Comparison of ENCODE assay signal across 32 cellular contexts in genomic region chr19:6626764-6627163, GRCh38. TPM values are rescaled to one million over a fixed set of nuclear protein-coding genes. Genes with fewer than 3 reads are reported as not detected.
"Had no signal": no experiment of that assay in that cellular context is flagged by ENCODE, and none has a peak within 500 bp of the region (broad histone marks: within the 10 kb centered on the region; RNA-seq: fewer than 3 reads in every experiment).

No MANE protein-coding gene starts in this region.

- H3K27ac ChIP-seq: adrenal gland, body of pancreas, breast epithelium, SJCRH30, SK-N-MC had no signal

- H3K4me3 ChIP-seq: adrenal gland, body of pancreas, breast epithelium, SJCRH30, SK-N-MC had no signal

- H3K36me3 ChIP-seq: adrenal gland, breast epithelium, SJCRH30 had no signal

- DNase-seq: activated CD4-positive, alpha-beta T cell treated with anti-CD3 and anti-CD28 coated beads for 36 hours; activated CD4-positive, alpha-beta T cell treated with anti-CD3 and anti-CD28 coated beads, Interleukin-2, amount 10 ng/mL, durations not matched to agents 7 days and 5 days; activated CD4-positive, alpha-beta T cell treated with anti-CD3 and anti-CD28 coated beads, Interleukin-2, amount 50 U/mL, for 48 hours; activated CD8-positive, alpha-beta memory T cell treated with anti-CD3 and anti-CD28 coated beads for 24 hours; activated CD8-positive, alpha-beta memory T cell treated with anti-CD3 and anti-CD28 coated beads, Interleukin-2, amount 10 ng/mL, durations not matched to agents 7 days and 5 days; activated CD8-positive, alpha-beta memory T cell treated with anti-CD3 and anti-CD28 coated beads, Interleukin-2, amount 50 U/mL, for 48 hours; activated effector memory CD4-positive, alpha-beta T cell treated with anti-CD3 and anti-CD28 coated beads, Interleukin-2, amount 50 U/mL, for 16 hours; activated naive CD4-positive, alpha-beta T cell; activated T-cell treated with anti-CD3 and anti-CD28 coated beads, Interleukin-2, amount 50 U/mL, for 72 hours; adrenal gland; body of pancreas; caudate nucleus; cerebellar nuclear complex; NCI-H1092 treated with DMSO at 0.1 percent for 48 hours; NCI-H1417 treated with DMSO at 0.1 percent for 48 hours; NCI-H187 treated with DMSO at 0.1 percent for 48 hours; NCI-H2081 treated with DMSO at 0.1 percent for 48 hours; NCI-H345; NCI-H524 treated with DMSO at 0.1 percent for 48 hours; NCI-H748 treated with DMSO at 0.1 percent for 48 hours; NK-92 treated with Interleukin-12 subunit alpha and Interleukin-12 subunit beta, amount 100 ng/mL, for 24 hours; Right ventricle myocardium superior; SJCRH30 had no signal

- FAIRE-seq: astrocyte, TTC549 had no signal

- H3K9me3 ChIP-seq: adrenal gland, body of pancreas, SJCRH30 had no signal

- H3K27me3 ChIP-seq: body of pancreas, breast epithelium, SJCRH30 had no signal

- ATAC-seq: activated CD4-positive, alpha-beta T cell treated with anti-CD3 and anti-CD28 coated beads for 36 hours; activated CD4-positive, CD25-positive, alpha-beta regulatory T cell treated with anti-CD3 and anti-CD28 coated beads, Interleukin-2, amount 50 U/mL, for 24 hours; activated CD8-positive, alpha-beta memory T cell treated with anti-CD3 and anti-CD28 coated beads, Interleukin-2, amount 10 ng/mL, durations not matched to agents 7 days and 5 days; activated naive CD4-positive, alpha-beta T cell treated with anti-CD3 and anti-CD28 coated beads, Interleukin-2, amount 50 U/mL, for 72 hours; activated T-cell treated with anti-CD3 and anti-CD28 coated beads, Interleukin-2, amount 50 U/mL, for 72 hours; activated T-helper 17 cell treated with anti-CD3 and anti-CD28 coated beads, Interleukin-2, amount 50 U/mL, for 72 hours; body of pancreas had no signal

- H3K4me1 ChIP-seq: adrenal gland, body of pancreas, breast epithelium, SJCRH30 had no signal

RNA-seq across cellular contexts. Expression of gene CD70, which starts 35.8 kb away (rescaled TPM):
- total RNA-seq: body of pancreas, breast epithelium, Right ventricle myocardium superior, SJCRH30 had no signal

RNA-seq across cellular contexts. Expression of gene TNFSF14, which starts 43.2 kb away (rescaled TPM):
- total RNA-seq: astrocyte, M059J, NCI-H460, SJCRH30 had no signal
